ENCODE assay signal across 2 cellular contexts in the genomic region with DNA sequence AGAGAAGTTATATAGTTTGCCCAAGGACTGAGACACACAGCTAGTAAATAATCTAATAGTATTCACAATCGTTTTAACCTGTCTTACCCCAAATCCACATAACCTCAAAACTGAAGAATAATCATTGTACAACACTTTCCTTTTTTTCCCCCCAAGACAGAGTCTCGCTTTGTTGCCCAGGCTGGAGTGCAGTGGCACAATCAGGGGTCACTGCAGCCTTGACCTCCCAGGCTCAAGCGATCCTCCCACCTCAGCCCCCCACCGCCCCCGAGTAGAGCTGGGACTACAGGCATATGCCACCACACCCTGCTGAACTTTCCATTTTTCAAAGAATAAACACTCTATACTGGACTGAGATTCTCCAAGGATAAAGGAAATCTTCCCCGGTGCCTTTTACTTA.
TF ChIP-seq lines count a peak whose summit lies in the region.

No MANE protein-coding gene starts in this region.

TF ChIP-seq in HepG2, 621 proteins besides CTCF, POLR2A, EP300 and RAD21 (continues in another document):
- 0 out of 2 replicates have a peak, but pooled peaks have one; percentile 25 for TF ChIP-seq ZMYM4 (CRISPR knock-in tag; IDR thresholded peaks at IDR 0.05)
- TF ChIP-seq NR2F6 (IDR thresholded peaks at IDR 0.05), result peak; percentile 70
- peak; percentile 64; the same call in 1 of the 2 replicates for TF ChIP-seq NR2F6 (CRISPR knock-in tag; IDR thresholded peaks at IDR 0.05)
- TF ChIP-seq, protein P1, sequence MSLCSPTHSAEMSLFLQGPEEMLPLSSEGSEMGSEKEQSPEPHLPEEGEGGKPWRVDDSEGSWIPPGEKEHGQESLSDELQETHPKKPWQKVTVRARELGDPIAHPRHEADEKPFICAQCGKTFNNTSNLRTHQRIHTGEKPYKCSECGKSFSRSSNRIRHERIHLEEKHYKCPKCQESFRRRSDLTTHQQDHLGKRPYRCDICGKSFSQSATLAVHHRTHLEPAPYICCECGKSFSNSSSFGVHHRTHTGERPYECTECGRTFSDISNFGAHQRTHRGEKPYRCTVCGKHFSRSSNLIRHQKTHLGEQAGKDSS (CRISPR knock-in tag; IDR thresholded peaks at IDR 0.05; ENCODE audit: borderline replicate concordance, low read depth), result no peak
- TF ChIP-seq, protein P2, sequence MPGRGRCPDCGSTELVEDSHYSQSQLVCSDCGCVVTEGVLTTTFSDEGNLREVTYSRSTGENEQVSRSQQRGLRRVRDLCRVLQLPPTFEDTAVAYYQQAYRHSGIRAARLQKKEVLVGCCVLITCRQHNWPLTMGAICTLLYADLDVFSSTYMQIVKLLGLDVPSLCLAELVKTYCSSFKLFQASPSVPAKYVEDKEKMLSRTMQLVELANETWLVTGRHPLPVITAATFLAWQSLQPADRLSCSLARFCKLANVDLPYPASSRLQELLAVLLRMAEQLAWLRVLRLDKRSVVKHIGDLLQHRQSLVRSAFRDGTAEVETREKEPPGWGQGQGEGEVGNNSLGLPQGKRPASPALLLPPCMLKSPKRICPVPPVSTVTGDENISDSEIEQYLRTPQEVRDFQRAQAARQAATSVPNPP (CRISPR knock-in tag; IDR thresholded peaks at IDR 0.05), result no peak
- no peak for TF ChIP-seq ATM (IDR thresholded peaks at IDR 0.05; ENCODE audit: borderline replicate concordance)
- TF ChIP-seq NR2F1 (CRISPR knock-in tag; IDR thresholded peaks at IDR 0.05), result peak in 1 of 2 experiments; percentile 50; a peak in 1 of 4 replicates
- TF ChIP-seq KDM6A (CRISPR knock-in tag; IDR thresholded peaks at IDR 0.05; ENCODE audit: low read depth), result no peak
- TF ChIP-seq DPF2 (CRISPR knock-in tag; IDR thresholded peaks at IDR 0.05; ENCODE audit: borderline replicate concordance, low read depth), result 0 out of 2 replicates have a peak, but pooled peaks have one; percentile 27
- TF ChIP-seq, protein P3, sequence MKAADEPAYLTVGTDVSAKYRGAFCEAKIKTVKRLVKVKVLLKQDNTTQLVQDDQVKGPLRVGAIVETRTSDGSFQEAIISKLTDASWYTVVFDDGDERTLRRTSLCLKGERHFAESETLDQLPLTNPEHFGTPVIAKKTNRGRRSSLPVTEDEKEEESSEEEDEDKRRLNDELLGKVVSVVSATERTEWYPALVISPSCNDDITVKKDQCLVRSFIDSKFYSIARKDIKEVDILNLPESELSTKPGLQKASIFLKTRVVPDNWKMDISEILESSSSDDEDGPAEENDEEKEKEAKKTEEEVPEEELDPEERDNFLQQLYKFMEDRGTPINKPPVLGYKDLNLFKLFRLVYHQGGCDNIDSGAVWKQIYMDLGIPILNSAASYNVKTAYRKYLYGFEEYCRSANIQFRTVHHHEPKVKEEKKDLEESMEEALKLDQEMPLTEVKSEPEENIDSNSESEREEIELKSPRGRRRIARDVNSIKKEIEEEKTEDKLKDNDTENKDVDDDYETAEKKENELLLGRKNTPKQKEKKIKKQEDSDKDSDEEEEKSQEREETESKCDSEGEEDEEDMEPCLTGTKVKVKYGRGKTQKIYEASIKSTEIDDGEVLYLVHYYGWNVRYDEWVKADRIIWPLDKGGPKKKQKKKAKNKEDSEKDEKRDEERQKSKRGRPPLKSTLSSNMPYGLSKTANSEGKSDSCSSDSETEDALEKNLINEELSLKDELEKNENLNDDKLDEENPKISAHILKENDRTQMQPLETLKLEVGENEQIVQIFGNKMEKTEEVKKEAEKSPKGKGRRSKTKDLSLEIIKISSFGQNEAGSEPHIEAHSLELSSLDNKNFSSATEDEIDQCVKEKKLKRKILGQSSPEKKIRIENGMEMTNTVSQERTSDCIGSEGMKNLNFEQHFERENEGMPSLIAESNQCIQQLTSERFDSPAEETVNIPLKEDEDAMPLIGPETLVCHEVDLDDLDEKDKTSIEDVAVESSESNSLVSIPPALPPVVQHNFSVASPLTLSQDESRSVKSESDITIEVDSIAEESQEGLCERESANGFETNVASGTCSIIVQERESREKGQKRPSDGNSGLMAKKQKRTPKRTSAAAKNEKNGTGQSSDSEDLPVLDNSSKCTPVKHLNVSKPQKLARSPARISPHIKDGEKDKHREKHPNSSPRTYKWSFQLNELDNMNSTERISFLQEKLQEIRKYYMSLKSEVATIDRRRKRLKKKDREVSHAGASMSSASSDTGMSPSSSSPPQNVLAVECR (CRISPR knock-in tag; IDR thresholded peaks at IDR 0.05; ENCODE audit: borderline replicate concordance), result peak; percentile 17; the same call in 1 of the 2 replicates
- TF ChIP-seq, protein P4, sequence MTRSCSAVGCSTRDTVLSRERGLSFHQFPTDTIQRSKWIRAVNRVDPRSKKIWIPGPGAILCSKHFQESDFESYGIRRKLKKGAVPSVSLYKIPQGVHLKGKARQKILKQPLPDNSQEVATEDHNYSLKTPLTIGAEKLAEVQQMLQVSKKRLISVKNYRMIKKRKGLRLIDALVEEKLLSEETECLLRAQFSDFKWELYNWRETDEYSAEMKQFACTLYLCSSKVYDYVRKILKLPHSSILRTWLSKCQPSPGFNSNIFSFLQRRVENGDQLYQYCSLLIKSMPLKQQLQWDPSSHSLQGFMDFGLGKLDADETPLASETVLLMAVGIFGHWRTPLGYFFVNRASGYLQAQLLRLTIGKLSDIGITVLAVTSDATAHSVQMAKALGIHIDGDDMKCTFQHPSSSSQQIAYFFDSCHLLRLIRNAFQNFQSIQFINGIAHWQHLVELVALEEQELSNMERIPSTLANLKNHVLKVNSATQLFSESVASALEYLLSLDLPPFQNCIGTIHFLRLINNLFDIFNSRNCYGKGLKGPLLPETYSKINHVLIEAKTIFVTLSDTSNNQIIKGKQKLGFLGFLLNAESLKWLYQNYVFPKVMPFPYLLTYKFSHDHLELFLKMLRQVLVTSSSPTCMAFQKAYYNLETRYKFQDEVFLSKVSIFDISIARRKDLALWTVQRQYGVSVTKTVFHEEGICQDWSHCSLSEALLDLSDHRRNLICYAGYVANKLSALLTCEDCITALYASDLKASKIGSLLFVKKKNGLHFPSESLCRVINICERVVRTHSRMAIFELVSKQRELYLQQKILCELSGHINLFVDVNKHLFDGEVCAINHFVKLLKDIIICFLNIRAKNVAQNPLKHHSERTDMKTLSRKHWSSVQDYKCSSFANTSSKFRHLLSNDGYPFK (CRISPR knock-in tag; IDR thresholded peaks at IDR 0.05; ENCODE audit: borderline replicate concordance), result no peak
- TF ChIP-seq ZMYM3 (CRISPR knock-in tag; IDR thresholded peaks at IDR 0.05), result no peak
- no peak for TF ChIP-seq NFE2L2 (IDR thresholded peaks at IDR 0.05; ENCODE audit: low read length)
- TF ChIP-seq FOXK1 (CRISPR knock-in tag; IDR thresholded peaks at IDR 0.05; ENCODE audit: borderline replicate concordance, low read depth), result no peak
- TF ChIP-seq RARA (CRISPR knock-in tag; IDR thresholded peaks at IDR 0.05), result peak; percentile 26; the same call in 1 of the 2 replicates
- TF ChIP-seq DR1 (CRISPR knock-in tag; IDR thresholded peaks at IDR 0.05), result no peak

TF ChIP-seq in WTC11, 78 proteins besides CTCF, POLR2A, EP300 and RAD21:
- no peak for TF ChIP-seq GABPB1 (CRISPR knock-in tag; IDR thresholded peaks at IDR 0.05)
- TF ChIP-seq, protein P5, sequence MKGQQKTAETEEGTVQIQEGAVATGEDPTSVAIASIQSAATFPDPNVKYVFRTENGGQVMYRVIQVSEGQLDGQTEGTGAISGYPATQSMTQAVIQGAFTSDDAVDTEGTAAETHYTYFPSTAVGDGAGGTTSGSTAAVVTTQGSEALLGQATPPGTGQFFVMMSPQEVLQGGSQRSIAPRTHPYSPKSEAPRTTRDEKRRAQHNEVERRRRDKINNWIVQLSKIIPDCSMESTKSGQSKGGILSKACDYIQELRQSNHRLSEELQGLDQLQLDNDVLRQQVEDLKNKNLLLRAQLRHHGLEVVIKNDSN (CRISPR knock-in tag; IDR thresholded peaks at IDR 0.05), result no peak
- no peak for TF ChIP-seq JAZF1 (CRISPR knock-in tag; IDR thresholded peaks at IDR 0.05)
- no peak for TF ChIP-seq TP53 (CRISPR knock-in tag; IDR thresholded peaks at IDR 0.05)
- TF ChIP-seq, protein P6, sequence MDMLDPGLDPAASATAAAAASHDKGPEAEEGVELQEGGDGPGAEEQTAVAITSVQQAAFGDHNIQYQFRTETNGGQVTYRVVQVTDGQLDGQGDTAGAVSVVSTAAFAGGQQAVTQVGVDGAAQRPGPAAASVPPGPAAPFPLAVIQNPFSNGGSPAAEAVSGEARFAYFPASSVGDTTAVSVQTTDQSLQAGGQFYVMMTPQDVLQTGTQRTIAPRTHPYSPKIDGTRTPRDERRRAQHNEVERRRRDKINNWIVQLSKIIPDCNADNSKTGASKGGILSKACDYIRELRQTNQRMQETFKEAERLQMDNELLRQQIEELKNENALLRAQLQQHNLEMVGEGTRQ (CRISPR knock-in tag; IDR thresholded peaks at IDR 0.05), result no peak
- TF ChIP-seq ZNF416 (CRISPR knock-in tag; IDR thresholded peaks at IDR 0.05), result no peak
- TF ChIP-seq ZBTB21 (CRISPR knock-in tag; IDR thresholded peaks at IDR 0.05; ENCODE audit: borderline replicate concordance), result no peak
- TF ChIP-seq OVOL2 (CRISPR knock-in tag; IDR thresholded peaks at IDR 0.05; ENCODE audit: borderline replicate concordance), result no peak
- no peak for TF ChIP-seq CREB1 (CRISPR knock-in tag; IDR thresholded peaks at IDR 0.05)
- TF ChIP-seq, protein P7, sequence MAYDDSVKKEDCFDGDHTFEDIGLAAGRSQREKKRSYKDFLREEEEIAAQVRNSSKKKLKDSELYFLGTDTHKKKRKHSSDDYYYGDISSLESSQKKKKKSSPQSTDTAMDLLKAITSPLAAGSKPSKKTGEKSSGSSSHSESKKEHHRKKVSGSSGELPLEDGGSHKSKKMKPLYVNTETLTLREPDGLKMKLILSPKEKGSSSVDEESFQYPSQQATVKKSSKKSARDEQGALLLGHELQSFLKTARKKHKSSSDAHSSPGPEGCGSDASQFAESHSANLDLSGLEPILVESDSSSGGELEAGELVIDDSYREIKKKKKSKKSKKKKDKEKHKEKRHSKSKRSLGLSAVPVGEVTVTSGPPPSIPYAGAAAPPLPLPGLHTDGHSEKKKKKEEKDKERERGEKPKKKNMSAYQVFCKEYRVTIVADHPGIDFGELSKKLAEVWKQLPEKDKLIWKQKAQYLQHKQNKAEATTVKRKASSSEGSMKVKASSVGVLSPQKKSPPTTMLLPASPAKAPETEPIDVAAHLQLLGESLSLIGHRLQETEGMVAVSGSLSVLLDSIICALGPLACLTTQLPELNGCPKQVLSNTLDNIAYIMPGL (CRISPR knock-in tag; IDR thresholded peaks at IDR 0.05), result no peak
- TF ChIP-seq, protein P8, sequence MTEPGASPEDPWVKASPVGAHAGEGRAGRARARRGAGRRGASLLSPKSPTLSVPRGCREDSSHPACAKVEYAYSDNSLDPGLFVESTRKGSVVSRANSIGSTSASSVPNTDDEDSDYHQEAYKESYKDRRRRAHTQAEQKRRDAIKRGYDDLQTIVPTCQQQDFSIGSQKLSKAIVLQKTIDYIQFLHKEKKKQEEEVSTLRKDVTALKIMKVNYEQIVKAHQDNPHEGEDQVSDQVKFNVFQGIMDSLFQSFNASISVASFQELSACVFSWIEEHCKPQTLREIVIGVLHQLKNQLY (CRISPR knock-in tag; IDR thresholded peaks at IDR 0.05), result no peak
- no peak for TF ChIP-seq KAT7 (CRISPR knock-in tag; IDR thresholded peaks at IDR 0.05; ENCODE audit: borderline replicate concordance)
- TF ChIP-seq, protein P9, sequence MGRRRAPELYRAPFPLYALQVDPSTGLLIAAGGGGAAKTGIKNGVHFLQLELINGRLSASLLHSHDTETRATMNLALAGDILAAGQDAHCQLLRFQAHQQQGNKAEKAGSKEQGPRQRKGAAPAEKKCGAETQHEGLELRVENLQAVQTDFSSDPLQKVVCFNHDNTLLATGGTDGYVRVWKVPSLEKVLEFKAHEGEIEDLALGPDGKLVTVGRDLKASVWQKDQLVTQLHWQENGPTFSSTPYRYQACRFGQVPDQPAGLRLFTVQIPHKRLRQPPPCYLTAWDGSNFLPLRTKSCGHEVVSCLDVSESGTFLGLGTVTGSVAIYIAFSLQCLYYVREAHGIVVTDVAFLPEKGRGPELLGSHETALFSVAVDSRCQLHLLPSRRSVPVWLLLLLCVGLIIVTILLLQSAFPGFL (CRISPR knock-in tag; IDR thresholded peaks at IDR 0.05; ENCODE audit: borderline replicate concordance), result no peak
- no peak for TF ChIP-seq ETV6 (CRISPR knock-in tag; IDR thresholded peaks at IDR 0.05)
